Comparison of ENCODE assay signal across 18 cellular contexts in genomic region chr19:10395853-10396355, GRCh38.
"Had no signal": no experiment of that assay in that cellular context is flagged by ENCODE, and none has a peak within 500 bp of the region (broad histone marks: within the 10 kb centered on the region; RNA-seq: fewer than 3 reads in every experiment).

No MANE protein-coding gene starts in this region.

- H3K36me3 ChIP-seq: uterus had no signal

- ATAC-seq: esophagus mucosa, heart left ventricle, left colon, left ventricle myocardium superior had no signal

- H3K27ac Mint-ChIP-seq: nephron had no signal

- H3K4me1 ChIP-seq: uterus had no signal

- H3K4me3 Mint-ChIP-seq: nephron had no signal

- H3K4me3 ChIP-seq: coronary artery, heart left ventricle, lung, sigmoid colon, skin epidermis, stomach, upper lobe of left lung, uterus had no signal

- H3K9me3 Mint-ChIP-seq: nephron had no signal

- DNase-seq: effector CD4-positive, alpha-beta T cell; heart left ventricle; hippocampal formation; left colon; left ventricle myocardium superior; mesenchymal stem cell; midbrain; sigmoid colon; stimulated activated naive CD4-positive, alpha-beta T cell; stomach; uterus had no signal

- H3K9me3 ChIP-seq: heart left ventricle, neutrophil, sigmoid colon, stomach, upper lobe of left lung, uterus had no signal

- H3K27ac ChIP-seq: coronary artery, heart left ventricle, neutrophil, sigmoid colon, skin epidermis, stomach, upper lobe of left lung, uterus had no signal

- H3K27me3 ChIP-seq: heart left ventricle, neutrophil, sigmoid colon, stomach, upper lobe of left lung, uterus had no signal
